In the genomic region with DNA sequence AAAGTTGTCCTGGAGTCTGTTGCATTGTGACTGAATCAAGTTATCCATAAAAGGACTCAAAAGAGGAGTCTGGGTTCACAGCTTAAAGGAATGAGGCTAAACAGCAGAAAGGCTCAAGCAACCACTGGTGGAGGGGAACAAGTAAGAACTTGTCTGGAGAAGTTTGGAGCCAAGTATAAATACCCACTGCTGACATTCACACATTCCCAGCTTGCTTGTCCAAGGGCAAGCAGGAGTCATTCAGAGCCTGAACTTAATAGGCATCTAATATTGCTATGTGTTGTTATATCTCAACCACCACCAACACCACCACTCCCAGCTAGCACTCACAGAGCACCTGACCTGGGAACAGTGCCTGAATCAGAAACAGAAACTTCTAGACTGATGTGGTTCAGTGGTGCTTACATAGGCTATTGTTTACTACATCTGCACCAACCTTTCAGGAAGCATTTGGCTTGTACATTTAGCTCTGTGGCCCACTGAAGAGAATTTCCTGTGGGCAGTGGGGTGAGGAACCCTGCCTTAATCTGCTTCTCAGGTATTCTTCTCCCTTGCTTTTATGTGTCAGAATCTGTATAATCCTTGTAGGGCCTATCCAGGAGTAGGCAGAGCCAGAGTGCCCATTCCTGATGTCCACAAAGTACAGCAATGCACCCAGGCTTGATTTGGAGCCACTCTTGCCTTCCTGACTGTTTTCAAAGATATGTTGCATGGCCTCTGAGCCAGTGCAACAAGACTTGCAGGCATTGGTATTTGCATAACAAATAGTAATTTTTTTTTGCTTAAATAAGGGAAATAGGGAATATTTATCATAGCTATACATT, we compare ENCODE assay signal across 8 cellular contexts. TPM values are rescaled to one million over a fixed set of nuclear protein-coding genes. Genes with fewer than 3 reads are reported as not detected.
DNase-seq lines count a peak whose midpoint lies in the region; ATAC-seq, FAIRE-seq and TF ChIP-seq lines count a peak whose summit lies in the region.
"Not testable (repeated sequence)": the region's sequence is repeated elsewhere in the genome, so short reads cannot be mapped to it uniquely, and the experiment has no call there.

No MANE protein-coding gene starts in this region.

- not testable (repeated sequence) for H2AFZ ChIP-seq in keratinocyte (ENCODE audit: control insufficient read depth, low read length)

- not testable (repeated sequence) for H3K27me3 ChIP-seq in A673 (replicated peaks; ENCODE audit: insufficient read depth, low read depth, low read length, poor library complexity); keratinocyte (ENCODE audit: control insufficient read depth, extremely low read depth, insufficient read depth, low read length); rectal smooth muscle tissue (ENCODE audit: control insufficient read depth, insufficient read depth, low read length)

- not testable (repeated sequence) for H4K20me1 ChIP-seq in keratinocyte (ENCODE audit: control insufficient read depth, extremely low read depth, insufficient read depth, low read length)

- H3K79me2 ChIP-seq in keratinocyte (ENCODE audit: control insufficient read depth, insufficient read depth, low read length), result not testable (repeated sequence)

- not testable (repeated sequence) for H3K9me1 ChIP-seq in keratinocyte (ENCODE audit: control insufficient read depth, extremely low read depth, insufficient read depth, low read length)

- not testable (repeated sequence) for H3K36me3 ChIP-seq in A673 (ENCODE audit: insufficient read depth, low read length, poor library complexity, severe bottlenecking); keratinocyte (ENCODE audit: control insufficient read depth in 2 of 2, extremely low read depth in 1 of 2, insufficient read depth in 2 of 2, low read length in 2 of 2); rectal smooth muscle tissue (ENCODE audit: control insufficient read depth, insufficient read depth, low read length)

- FAIRE-seq in H54 (lab: Jason Lieb, UNC) (peak; percentile 78), keratinocyte (lab: Jason Lieb, UNC) (peak; percentile 98)

- peak overlapping the region; percentile 2 for H3K9ac ChIP-seq in keratinocyte (ENCODE audit: control insufficient read depth, extremely low read depth, insufficient read depth, low read length)
- H3K9ac ChIP-seq in rectal smooth muscle tissue (ENCODE audit: low read length), result not testable (repeated sequence)

- CTCF ChIA-PET in A673 (lab: Charles Lee), result interaction anchor here (1.2 kb wide), 1 partner anchor 212 kb away, joined by 11 read pairs; a partner anchor contains a TSS

- intact Hi-C loops in A673 (cut with micrococcal nuclease; ENCODE audit: unreplicated experiment), result loop anchor here (5.0 kb wide), 1 partner anchor 255 kb away; no protein-coding TSS in a partner anchor

- not testable (repeated sequence) for TF ChIP-seq CTCF in A673 (conservative IDR thresholded peaks at IDR 0.05; ENCODE audit: low read depth, low read length); choroid plexus epithelial cell (conservative IDR thresholded peaks at IDR 0.05; ENCODE audit: low read depth, low read length); keratinocyte (optimal IDR thresholded peaks at IDR 0.05 in 1 of 3, IDR thresholded peaks at IDR 0.05 in 1 of 3, conservative IDR thresholded peaks at IDR 0.05 in 1 of 3; ENCODE audit: extremely low read depth in 1 of 3, insufficient read depth in 2 of 3, low read length in 3 of 3)

- not testable (repeated sequence) for BruUV-seq in A673 (replicated peaks; lab: Mats Ljungman, UMichigan)

- dilution Hi-C loops in keratinocyte (cut with MboI; ENCODE audit: extremely low pct_ligation_motif_present, low sequenced_read_pairs), result not testable (repeated sequence)

- H3K27ac ChIP-seq in A673 (ENCODE audit: low read depth, low read length, poor library complexity, severe bottlenecking), result peak overlapping the region; percentile 47
- peak overlapping the region; percentile 37 for H3K27ac ChIP-seq in keratinocyte (ENCODE audit: control insufficient read depth, insufficient read depth, low read length)
- H3K27ac ChIP-seq in rectal smooth muscle tissue (ENCODE audit: low read depth, low read length), result peak overlapping the region; percentile 66

- ATAC-seq in GM19023 (IDR thresholded peaks at IDR 0.05; ENCODE audit: unreplicated experiment) (peak; percentile 64), HG03354 (IDR thresholded peaks at IDR 0.05; ENCODE audit: poor library complexity, severe bottlenecking, unreplicated experiment) (peak; percentile 77), SK-N-SH treated with all-trans-retinoic acid at 6 μM for 48 hours (peak; percentile 60)

- H3K9me3 ChIP-seq in A673 (ENCODE audit: low read depth, low read length, poor library complexity, severe bottlenecking); keratinocyte (ENCODE audit: control insufficient read depth, low read depth, low read length): not testable (repeated sequence)

- H3K4me1 ChIP-seq in A673 (ENCODE audit: insufficient read depth, low read length, poor library complexity, severe bottlenecking), result peaks cover 20% of the 10 kb centered on the region
- peaks cover 21% of the 10 kb centered on the region for H3K4me1 ChIP-seq in keratinocyte (ENCODE audit: control insufficient read depth, extremely low read depth, insufficient read depth, low read length)
- not testable (repeated sequence) for H3K4me1 ChIP-seq in rectal smooth muscle tissue (ENCODE audit: control insufficient read depth, insufficient read depth, low read length)

- POLR2A ChIA-PET in A673 (lab: Charles Lee; ENCODE audit: low non-redundant PET), result not testable (repeated sequence)

- DNase-seq in A673 (ENCODE audit: low spot score), result peak; percentile 41
- not testable (repeated sequence) for DNase-seq in H54 (ENCODE audit: insufficient read length, low spot score); keratinocyte (ENCODE audit: low read depth, low spot score)
- peak; percentile 68 for DNase-seq in choroid plexus epithelial cell (ENCODE audit: low read depth)

- not testable (repeated sequence) for H3K4me3 ChIP-seq in A673 (ENCODE audit: low read depth, low read length, poor library complexity, severe bottlenecking); choroid plexus epithelial cell (ENCODE audit: low read depth, low read length); keratinocyte (ENCODE audit: control insufficient read depth in 2 of 3, extremely low read depth in 1 of 3, insufficient read depth in 2 of 3, low read depth in 1 of 3, low read length in 3 of 3); rectal smooth muscle tissue (ENCODE audit: low read length)

- TF ChIP-seq POLR2A in H54 (IDR thresholded peaks at IDR 0.05; ENCODE audit: low read depth, low read length), result not testable (repeated sequence)

- H3K4me2 ChIP-seq in keratinocyte (ENCODE audit: control insufficient read depth, extremely low read depth, insufficient read depth, low read depth, low read length), result peak overlapping the region; percentile 41

RNA-seq across cellular contexts. Expression of a gene that starts 36.5 kb away (rescaled TPM):
- total RNA-seq in A673 (2021), result not detected in 2 replicates
- polyA plus RNA-seq in keratinocyte, result not detected in 3 replicates
- not detected for polyA plus RNA-seq in keratinocyte (2011; ENCODE audit: low read depth)
- polyA plus RNA-seq in keratinocyte (2011; cell fraction: cytosol; rRNA removed), result not detected in 2 replicates
- 0.17 TPM in 1 of 2 replicates, not detected in the other for polyA plus RNA-seq in keratinocyte (2011; cell fraction: nucleus; rRNA removed)
- 0.23 TPM in 1 of 2 replicates, not detected in the other for polyA plus RNA-seq in keratinocyte (2012; ENCODE audit: low replicate concordance)
- not detected in 3 replicates for polyA minus RNA-seq in keratinocyte
- polyA minus RNA-seq in keratinocyte (2011; cell fraction: cytosol; rRNA and poly(A)+ RNA removed), result not detected
- polyA minus RNA-seq in keratinocyte (2011; cell fraction: nucleus; rRNA and poly(A)+ RNA removed), result not detected in 2 replicates
